In genomic region chr10:3222068-3222467, GRCh38 we compare ENCODE assay signal across 13 cellular contexts. TPM values are rescaled to one million over a fixed set of nuclear protein-coding genes. Genes with fewer than 3 reads are reported as not detected.
DNase-seq lines count a peak whose midpoint lies in the region; ATAC-seq, FAIRE-seq and TF ChIP-seq lines count a peak whose summit lies in the region.
"Had no signal": no experiment of that assay in that cellular context is flagged by ENCODE, and none has a peak within 500 bp of the region (broad histone marks: within the 10 kb centered on the region; RNA-seq: fewer than 3 reads in every experiment).

No MANE protein-coding gene starts in this region.

- TF ChIP-seq RAD21 in A549 (conservative IDR thresholded peaks at IDR 0.05 in 1 of 2, IDR thresholded peaks at IDR 0.05 in 1 of 2), result peak; percentile 28 to 51; a peak in 3 of 5 replicates

- DNase-seq in A549 (ENCODE audit: low read depth in 1 of 2, low spot score in 1 of 2) (peak in 1 of 2 experiments; percentile 41), GM13977 (ENCODE audit: low spot score) (no peak), OCI-LY7 (ENCODE audit: low spot score) (no peak), fibroblast of mammary gland (ENCODE audit: low read depth) (peak; percentile 88), esophagus muscularis mucosa (ENCODE audit: extremely low spot score) (no peak), omental fat pad (ENCODE audit: low spot score) (no peak), NCI-H1105 treated with DMSO at 0.1 percent for 48 hours (lab: John Stamatoyannopoulos, UW) (no peak)
- DNase-seq: activated T-cell treated with anti-CD3 and anti-CD28 coated beads, Interleukin-2, amount 50 U/mL, for 24 hours; NCI-H1092; stimulated activated naive CD8-positive, alpha-beta T cell treated with anti-CD3 and anti-CD28 coated beads, Interleukin-15, amount 100 ng/mL, for 72 hours had no signal

- intact Hi-C loops in OCI-LY7 (cut with micrococcal nuclease; ENCODE audit: unreplicated experiment), result no loop called here
- intact Hi-C loops in esophagus muscularis mucosa (cut with DNase I), result no loop called here

- no peaks in the 10 kb centered on the region for H3K9me2 ChIP-seq in OCI-LY7 (ENCODE audit: insufficient read depth, low read length)

- H3K27me3 ChIP-seq in esophagus muscularis mucosa, result no peaks in the 10 kb centered on the region

- H2AFZ ChIP-seq in OCI-LY7 (ENCODE audit: low read length), result no peak overlapping the region

- H3K4me1 ChIP-seq in A549 (peaks cover 18% of the 10 kb centered on the region), OCI-LY7 (ENCODE audit: insufficient read depth, low read length, poor library complexity, severe bottlenecking) (no peaks in the 10 kb centered on the region), esophagus muscularis mucosa (peaks cover 4 to 21% (median 17%) of the 10 kb centered on the region in 4 donors)

- TF ChIP-seq EP300 in A549 (IDR thresholded peaks at IDR 0.05), result no peak
- no peak for TF ChIP-seq EP300 in esophagus muscularis mucosa (IDR thresholded peaks at IDR 0.05)

- POLR2A ChIA-PET in A549 (lab: Yijun Ruan, JAX) (no interaction called here), OCI-LY7 (lab: Charles Lee) (no interaction called here)

- no TSS peak for BruUV-seq in OCI-LY7 (replicated peaks; lab: Mats Ljungman, UMichigan)

- 67% methylated on average over 10 of the region's 10 CpGs for WGBS in A549 (ENCODE audit: missing lambda C conversion rate)
- 69% methylated on average over 10 of the region's 10 CpGs for WGBS in esophagus muscularis mucosa

- H3K4me3 ChIP-seq in A549 (no peak overlapping the region), OCI-LY7 (ENCODE audit: low read depth, low read length, poor library complexity, severe bottlenecking) (no peak overlapping the region), fibroblast of mammary gland (ENCODE audit: control insufficient read depth, low read depth, low read length) (no peak overlapping the region), esophagus muscularis mucosa (no peak overlapping the region)
- H3K4me3 ChIP-seq: BLaER1 treated with 17β-estradiol and CSF1 and Interleukin-3, amounts not matched to agents 10 nM and 100 nM had no signal

- TF ChIP-seq POLR2A in A549 (IDR thresholded peaks at IDR 0.05; ENCODE audit: low read length) (no peak), esophagus muscularis mucosa (IDR thresholded peaks at IDR 0.05; ENCODE audit: low read depth) (no peak)

- H3K9me3 ChIP-seq in A549, result no peaks in the 10 kb centered on the region
- H3K9me3 ChIP-seq in OCI-LY7 (ENCODE audit: low read length), result no peaks in the 10 kb centered on the region
- no peaks in the 10 kb centered on the region for H3K9me3 ChIP-seq in esophagus muscularis mucosa

- ATAC-seq in A549, result no peak; a peak in 1 of 6 replicates
- no peak for ATAC-seq in HG03196 (IDR thresholded peaks at IDR 0.05; ENCODE audit: unreplicated experiment)
- ATAC-seq in omental fat pad (ENCODE audit: low FRiP score), result no peak
- ATAC-seq: stimulated activated naive CD8-positive, alpha-beta T cell treated with anti-CD3 and anti-CD28 coated beads, Interleukin-15, amount 100 ng/mL, for 72 hours had no signal

- H3K36me3 ChIP-seq in OCI-LY7 (ENCODE audit: insufficient read depth, low read length) (no peaks in the 10 kb centered on the region), esophagus muscularis mucosa (no peaks in the 10 kb centered on the region)
- H3K36me3 ChIP-seq: BLaER1 treated with 17β-estradiol and CSF1 and Interleukin-3, amounts not matched to agents 10 nM and 100 nM had no signal

- FAIRE-seq in A549 (lab: Jason Lieb, UNC), result no peak
- FAIRE-seq: RCC 7860 had no signal

- in situ Hi-C loops in GM13977 (cut with MboI; ENCODE audit: low pct_unique_long_range_greater_than_20kb, low sequenced_read_pairs, unreplicated experiment), result no loop called here

- no peaks in the 10 kb centered on the region for H4K20me1 ChIP-seq in OCI-LY7 (ENCODE audit: insufficient read depth, low read length)

- no peak overlapping the region for H3K4me2 ChIP-seq in A549
- H3K4me2 ChIP-seq in OCI-LY7 (ENCODE audit: low read length), result no peak overlapping the region

- TF ChIP-seq CTCF in A549 (IDR thresholded peaks at IDR 0.05) (0 out of 3 replicates have a peak, but pooled peaks have one; percentile 12), GM13977 (IDR thresholded peaks at IDR 0.05; ENCODE audit: extremely low read depth, insufficient read depth, missing control alignments) (peak; percentile 25), OCI-LY7 (conservative IDR thresholded peaks at IDR 0.05; ENCODE audit: low read length) (peak; percentile 40), fibroblast of mammary gland (conservative IDR thresholded peaks at IDR 0.05; ENCODE audit: control insufficient read depth, insufficient read depth, low read depth, low read length) (peak; percentile 47), esophagus muscularis mucosa (IDR thresholded peaks at IDR 0.05) (no peak), omental fat pad (IDR thresholded peaks at IDR 0.05) (no peak)

- CTCF ChIA-PET in A549 (lab: Yijun Ruan, JAX), result interaction anchor here (0.6 to 1.7 kb wide), 2 partner anchors 13 to 518 kb away, joined by 4 read pairs; no protein-coding TSS in a partner anchor
- CTCF ChIA-PET in OCI-LY7 (lab: Charles Lee; ENCODE audit: unreplicated experiment), result no interaction called here

- no peak overlapping the region for H3K27ac ChIP-seq in A549
- no peak overlapping the region for H3K27ac ChIP-seq in OCI-LY7 (ENCODE audit: low read depth, low read length, poor library complexity, severe bottlenecking)
- no peak overlapping the region for H3K27ac ChIP-seq in esophagus muscularis mucosa (replicated peaks in 1 of 4)
- H3K27ac ChIP-seq: BLaER1 treated with 17β-estradiol and CSF1 and Interleukin-3, amounts not matched to agents 10 nM and 100 nM had no signal

- no peaks in the 10 kb centered on the region for H3K79me2 ChIP-seq in OCI-LY7 (ENCODE audit: insufficient read depth, low read depth, low read length)

TF ChIP-seq in A549, 52 proteins besides CTCF, POLR2A, EP300 and RAD21 (continues in another document):
- no peak for TF ChIP-seq CEBPB (IDR thresholded peaks at IDR 0.05)
- no peak for TF ChIP-seq SMC3 (IDR thresholded peaks at IDR 0.05)
- TF ChIP-seq ZSCAN20 (CRISPR knock-in tag; IDR thresholded peaks at IDR 0.05), result no peak
- TF ChIP-seq CHD2 (IDR thresholded peaks at IDR 0.05; ENCODE audit: low read length, partially characterized antibody), result no peak
- no peak for TF ChIP-seq RFX5 (IDR thresholded peaks at IDR 0.05)
- no peak for TF ChIP-seq CHD4 (IDR thresholded peaks at IDR 0.05; ENCODE audit: borderline replicate concordance)
- TF ChIP-seq RNF2 (IDR thresholded peaks at IDR 0.05; ENCODE audit: borderline replicate concordance, low read depth), result no peak
- TF ChIP-seq RARB (CRISPR knock-in tag; IDR thresholded peaks at IDR 0.05), result no peak
- no peak for TF ChIP-seq MYC (IDR thresholded peaks at IDR 0.05; ENCODE audit: borderline replicate concordance, low read length)
- TF ChIP-seq RCOR1 (IDR thresholded peaks at IDR 0.05; ENCODE audit: low read depth, low read length), result no peak
- TF ChIP-seq NPAS2 (CRISPR knock-in tag; IDR thresholded peaks at IDR 0.05; ENCODE audit: borderline replicate concordance), result no peak
- no peak for TF ChIP-seq HOXB5 (CRISPR knock-in tag; IDR thresholded peaks at IDR 0.05)
- TF ChIP-seq PBX3 (IDR thresholded peaks at IDR 0.05), result no peak
- TF ChIP-seq EHMT2 (IDR thresholded peaks at IDR 0.05; ENCODE audit: low read depth), result no peak
- no peak for TF ChIP-seq HMGXB4 (CRISPR knock-in tag; IDR thresholded peaks at IDR 0.05; ENCODE audit: borderline replicate concordance)
- no peak for TF ChIP-seq TFCP2L1 (CRISPR knock-in tag; IDR thresholded peaks at IDR 0.05)
- TF ChIP-seq MAZ (IDR thresholded peaks at IDR 0.05; ENCODE audit: borderline replicate concordance, low read depth, low read length), result no peak
- no peak for TF ChIP-seq FOSB (CRISPR knock-in tag; IDR thresholded peaks at IDR 0.05)

RNA-seq across cellular contexts. Expression of gene PITRM1, which starts 49.5 kb away (rescaled TPM):
- polyA plus RNA-seq in A549 (2011; rRNA removed) (45.9 and 62.3 TPM in 2 replicates), A549 (2017; fragmentation: RNase III; extraction: RNeasy Plus Mini Kit Qiagen cat#74134 plus additional on column Dnase treatment) (64.0 to 72.0 TPM (median 64.5 TPM) in 3 replicates)
- 59.8 and 62.4 TPM in 2 replicates for polyA plus RNA-seq in A549 (2012; cell fraction: cytosol; rRNA removed)
- polyA plus RNA-seq in A549 (2012; cell fraction: nucleus; rRNA removed), result 123 and 130 TPM in 2 replicates
- polyA minus RNA-seq in A549 (2011; rRNA and poly(A)+ RNA removed), result 62.6 and 68.0 TPM in 2 replicates
- total RNA-seq in OCI-LY7 (2014; rRNA removed; shearing (Covaris generic)), result 34.6 and 44.3 TPM in 2 replicates
- total RNA-seq in OCI-LY7 (2022) (37.1 and 40.3 TPM in 2 replicates), esophagus muscularis mucosa (100 to 1,000 TPM in 1 of 4 donors, 10 to 100 TPM in 3; 75.5 to 103 (median 84.9) TPM), omental fat pad (100 to 1,000 TPM in 1 of 4 donors, 10 to 100 TPM in 3; 67.6 to 107 (median 74.0) TPM)

Comparison
In these comparisons a context has a peak if more than half of its experiments do, and no peak if none do; other contexts are left out.
1. CTCF ChIP-seq: peak in A549 (single experiment), GM13977 (single experiment), OCI-LY7 (single experiment) and fibroblast of mammary gland (single experiment); none in esophagus muscularis mucosa (0 of 3) and omental fat pad (0 of 3).